21 cellular contexts compared by ENCODE assay signal in the genomic region with DNA sequence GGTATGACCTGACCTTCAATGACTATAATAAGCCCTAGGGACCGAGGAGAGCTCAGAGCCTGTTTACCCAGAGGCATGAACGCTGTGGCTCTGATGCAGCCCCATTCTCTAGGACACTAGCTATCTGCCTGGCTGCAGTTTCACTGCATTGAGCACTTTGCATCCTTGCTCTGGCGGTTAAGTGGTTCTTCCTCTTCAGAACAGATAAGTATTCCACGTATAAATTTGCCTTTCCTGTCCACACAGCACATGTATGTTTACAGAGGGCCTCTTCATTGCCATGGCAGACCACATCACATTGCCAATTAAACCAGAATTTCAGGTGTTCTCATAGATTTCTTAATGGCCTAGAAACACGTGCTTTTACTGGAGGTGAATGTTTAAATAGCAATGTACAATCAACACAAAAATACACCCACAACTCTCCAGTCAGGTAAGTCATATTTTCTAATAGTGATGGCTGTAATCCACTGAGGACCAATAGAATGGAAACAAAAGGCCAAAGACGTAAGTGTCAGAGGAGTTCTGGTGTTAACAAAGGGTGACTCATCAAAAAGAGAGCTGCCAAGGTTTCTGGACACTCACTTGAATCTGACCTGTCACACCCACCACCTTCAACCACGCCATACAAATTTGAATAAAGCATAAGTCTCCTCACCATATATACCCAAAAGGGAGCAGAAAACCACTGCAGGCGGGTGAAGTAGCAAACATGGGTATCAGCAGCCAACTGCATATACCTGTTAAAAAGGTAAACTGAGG.
DNase-seq lines count a peak whose midpoint lies in the region; ATAC-seq, FAIRE-seq and TF ChIP-seq lines count a peak whose summit lies in the region.
"Had no signal": no experiment of that assay in that cellular context is flagged by ENCODE, and none has a peak within 500 bp of the region (broad histone marks: within the 10 kb centered on the region; RNA-seq: fewer than 3 reads in every experiment).

No MANE protein-coding gene starts in this region.

- H3K27me3 ChIP-seq in K562 (ENCODE audit: control insufficient read depth in 2 of 2, insufficient read depth in 2 of 2, low read length in 2 of 2) = peaks cover 0 to 17% of the 10 kb centered on the region in 2 experiments; a peak in 1 of 5 replicates
- H3K27me3 ChIP-seq: neural progenitor cell, Peyer's patch had no signal

- no peak for TF ChIP-seq POLR2A in K562 (conservative IDR thresholded peaks at IDR 0.05)

- no peak overlapping the region; the same call in 1 of the 2 replicates for H2AFZ ChIP-seq in K562 (ENCODE audit: low read depth, low read length)
- H2AFZ ChIP-seq: neural progenitor cell had no signal

- H3K36me3 ChIP-seq in K562 (ENCODE audit: control insufficient read depth, insufficient read depth, low read length) = no peaks in the 10 kb centered on the region
- H3K36me3 ChIP-seq: neural progenitor cell, Peyer's patch had no signal

- no peaks in the 10 kb centered on the region for H3K79me2 ChIP-seq in K562 (ENCODE audit: control insufficient read depth, insufficient read depth, low read length)

- TF ChIP-seq RAD21 in K562 (CRISPR knock-in tag; conservative IDR thresholded peaks at IDR 0.05 in 1 of 2, IDR thresholded peaks at IDR 0.05 in 1 of 2) = no peak

- peaks cover 4 to 5% of the 10 kb centered on the region in 2 experiments; a peak in 3 of 5 replicates for H3K4me1 ChIP-seq in K562 (replicated peaks in 1 of 2; ENCODE audit: control insufficient read depth in 2 of 2, insufficient read depth in 2 of 2, low read length in 2 of 2)
- H3K4me1 ChIP-seq: neural progenitor cell, Peyer's patch had no signal

- in situ Hi-C loops in Caki2 (cut with HindIII; ENCODE audit: low pct_unique_long_range_greater_than_20kb, low sequenced_read_pairs) (no loop called here), K562 (cut with MboI) (no loop called here)

- no peaks in the 10 kb centered on the region for H3K9me1 ChIP-seq in K562 (ENCODE audit: control insufficient read depth, insufficient read depth, low read length)

- no peak overlapping the region for H3K4me3 ChIP-seq in K562
- H3K4me3 ChIP-seq in coronary artery = no peak overlapping the region
- H3K4me3 ChIP-seq: GM12878, lung, neural progenitor cell, Peyer's patch had no signal

- peak; percentile 71 for FAIRE-seq in K562 (lab: Jason Lieb, UNC)
- FAIRE-seq: frontal cortex, GM12878 had no signal

- DNase-seq in Caki2 (ENCODE audit: low read depth) (peak; percentile 23), HT1080 (ENCODE audit: low read depth) (peak; percentile 42), NCI-H510A (lab: John Stamatoyannopoulos, UW) (peak; percentile 75), K562 (ENCODE audit: extremely low read depth in 1 of 4, low spot score in 3 of 4) (peak; percentile 17 to 30 (median 22)), Right ventricle myocardium superior (no peak), coronary artery (ENCODE audit: low spot score) (no peak), left cardiac atrium (no peak)
- DNase-seq: activated CD8-positive, alpha-beta memory T cell treated with anti-CD3 and anti-CD28 coated beads, Interleukin-2, amount 50 U/mL, for 4 hours; effector CD8-positive, alpha-beta T cell; islet precursor cell; Karpas-422; NCI-H1048; Peyer's patch; stimulated activated CD4-positive, alpha-beta T cell treated with anti-CD3 and anti-CD28 coated beads, Interleukin-4, amount 100 ng/mL, for 1 hour; stimulated activated naive CD4-positive, alpha-beta T cell treated with Interleukin-2 at 50 U/mL for 16 hours; T-helper 17 cell had no signal

- 1% methylated on average over 8 of the region's 8 CpGs for WGBS in K562 (ENCODE audit: insufficient coverage, low coverage, missing lambda C conversion rate)

- H3K27ac ChIP-seq in K562 (ENCODE audit: extremely low read depth, low read depth, low read length) (no peak overlapping the region), coronary artery (no peak overlapping the region)
- H3K27ac ChIP-seq: neural progenitor cell, Peyer's patch had no signal

- no peak for TF ChIP-seq EP300 in K562 (IDR thresholded peaks at IDR 0.05; ENCODE audit: low read length)

- POLR2A ChIA-PET in K562 (lab: Yijun Ruan, JAX) = interaction anchor here (0.9 kb wide), 1 partner anchor 8 kb away, joined by 3 read pairs; no protein-coding TSS in a partner anchor

- no peak overlapping the region for H3K4me2 ChIP-seq in K562 (ENCODE audit: insufficient read depth, low read length)
- H3K4me2 ChIP-seq: neural progenitor cell had no signal

- H3K9ac ChIP-seq in K562 (ENCODE audit: insufficient read depth in 1 of 2, low read depth in 2 of 2, low read length in 2 of 2) = no peak overlapping the region
- H3K9ac ChIP-seq: neural progenitor cell had no signal

- CTCF ChIA-PET in K562 (lab: Yijun Ruan, JAX; ENCODE audit: low intra/inter-chr PET ratio) = no interaction called here

- intact Hi-C loops in K562 (cut with micrococcal nuclease) (no loop called here), Right ventricle myocardium superior (cut with DNase I) (no loop called here), left cardiac atrium (cut with DNase I) (no loop called here)

- ATAC-seq in K562 (peak; percentile 58; the same call in 2 of the 3 replicates), GM21526 (IDR thresholded peaks at IDR 0.05; ENCODE audit: low FRiP score, unreplicated experiment) (no peak), Right ventricle myocardium superior (ENCODE audit: poor library complexity) (no peak), left cardiac atrium (no peak)
- ATAC-seq: GM12878, T-helper 17 cell had no signal

- no peak for TF ChIP-seq CTCF in K562 (IDR thresholded peaks at IDR 0.05 in 2 of 3, conservative IDR thresholded peaks at IDR 0.05 in 1 of 3; ENCODE audit: insufficient read depth in 2 of 3, low read depth in 1 of 3, low read length in 3 of 3)
- no peak for TF ChIP-seq CTCF in coronary artery (IDR thresholded peaks at IDR 0.05)

- no peaks in the 10 kb centered on the region for H3K9me3 ChIP-seq in K562 (replicated peaks; ENCODE audit: control insufficient read depth, insufficient read depth, low read depth, low read length)
- H3K9me3 ChIP-seq: Peyer's patch had no signal

- no peaks in the 10 kb centered on the region for H4K20me1 ChIP-seq in K562 (replicated peaks; ENCODE audit: control insufficient read depth, insufficient read depth, low read length)

- BruUV-seq in K562 (replicated peaks; lab: Mats Ljungman, UMichigan) = no TSS peak

TF ChIP-seq in K562, 482 proteins besides CTCF, POLR2A, EP300 and RAD21:
- peak; percentile 76 for TF ChIP-seq NFE2L1 (tag; IDR thresholded peaks at IDR 0.05; ENCODE audit: borderline replicate concordance, low read depth)
- TF ChIP-seq JUND (IDR thresholded peaks at IDR 0.05; ENCODE audit: borderline replicate concordance, low read depth, low read length) = peak; percentile 13; the same call in 1 of the 2 replicates
- no peak; the same call in 2 of the 3 replicates for TF ChIP-seq JUND (tag; IDR thresholded peaks at IDR 0.05; ENCODE audit: borderline replicate concordance, low read depth, low read length)
- TF ChIP-seq, protein P1, sequence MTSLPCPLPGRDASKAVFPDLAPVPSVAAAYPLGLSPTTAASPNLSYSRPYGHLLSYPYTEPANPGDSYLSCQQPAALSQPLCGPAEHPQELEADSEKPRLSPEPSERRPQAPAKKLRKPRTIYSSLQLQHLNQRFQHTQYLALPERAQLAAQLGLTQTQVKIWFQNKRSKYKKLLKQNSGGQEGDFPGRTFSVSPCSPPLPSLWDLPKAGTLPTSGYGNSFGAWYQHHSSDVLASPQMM (CRISPR knock-in tag; IDR thresholded peaks at IDR 0.05) = no peak
- TF ChIP-seq MAFK (IDR thresholded peaks at IDR 0.05; ENCODE audit: low read length) = peak; percentile 78; the same call in 1 of the 2 replicates
- TF ChIP-seq MAFG (tag; conservative IDR thresholded peaks at IDR 0.05) = peak; percentile 87
- peak; percentile 77 for TF ChIP-seq MAFF (IDR thresholded peaks at IDR 0.05; ENCODE audit: low read length)
- TF ChIP-seq C11orf30 (IDR thresholded peaks at IDR 0.05; ENCODE audit: low read depth) = peak; percentile 84
- TF ChIP-seq BCOR (IDR thresholded peaks at IDR 0.05) = 0 out of 2 replicates have a peak, but pooled peaks have one; percentile 12
- no peak for TF ChIP-seq ZNF76 (CRISPR knock-in tag; IDR thresholded peaks at IDR 0.05; ENCODE audit: borderline replicate concordance)
- TF ChIP-seq FOSL1 (tag; conservative IDR thresholded peaks at IDR 0.05) = peak; percentile 63
- TF ChIP-seq ZNF316 (IDR thresholded peaks at IDR 0.05) = peak; percentile 79
- TF ChIP-seq, protein P2, sequence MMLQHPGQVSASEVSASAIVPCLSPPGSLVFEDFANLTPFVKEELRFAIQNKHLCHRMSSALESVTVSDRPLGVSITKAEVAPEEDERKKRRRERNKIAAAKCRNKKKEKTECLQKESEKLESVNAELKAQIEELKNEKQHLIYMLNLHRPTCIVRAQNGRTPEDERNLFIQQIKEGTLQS (IDR thresholded peaks at IDR 0.05) = peak; percentile 76
- TF ChIP-seq, protein P2 (CRISPR knock-in tag; conservative IDR thresholded peaks at IDR 0.05) = no peak
- no peak for TF ChIP-seq TAF7 (tag; IDR thresholded peaks at IDR 0.05)
- TF ChIP-seq NFE2 (IDR thresholded peaks at IDR 0.05; ENCODE audit: low read depth) = peak; percentile 69; the same call in 1 of the 2 replicates
- peak; percentile 49; the same call in 1 of the 2 replicates for TF ChIP-seq BACH1 (tag; IDR thresholded peaks at IDR 0.05)
- TF ChIP-seq TRIM24 (IDR thresholded peaks at IDR 0.05) = no peak

Comparison
In these comparisons a context has a peak if more than half of its experiments do, and no peak if none do; other contexts are left out.
1. DNase-seq: peak in Caki2 (single experiment), HT1080 (single experiment), NCI-H510A (single experiment) and K562 (4 of 4); none in Right ventricle myocardium superior (single experiment), coronary artery (single experiment) and left cardiac atrium (single experiment).